In genomic region chr7:6436385-6436685, GRCh38 we compare ENCODE assay signal across 8 cellular contexts.
DNase-seq lines count a peak whose midpoint lies in the region; ATAC-seq lines count a peak whose summit lies in the region.

No MANE protein-coding gene starts in this region.

- peak overlapping the region; percentile 69 for H3K27ac ChIP-seq in cingulate gyrus (ENCODE audit: low read depth, low read length)

- DNase-seq in NOMO-1 treated with dmso at 0.1 percent for 144 hours (lab: John Stamatoyannopoulos, UW; ENCODE audit: unreplicated experiment) (peak; percentile 83), pons (ENCODE audit: low spot score) (peak; percentile 69), AML-193 (lab: John Stamatoyannopoulos, UW) (no peak), NCI-H510A (lab: John Stamatoyannopoulos, UW) (no peak), COLO668 (lab: John Stamatoyannopoulos, UW; ENCODE audit: unreplicated experiment) (no peak)

- peak; percentile 41 for ATAC-seq in GM18498 (IDR thresholded peaks at IDR 0.05; ENCODE audit: unreplicated experiment)
- ATAC-seq in GM19467 (IDR thresholded peaks at IDR 0.05; ENCODE audit: unreplicated experiment), result no peak

Comparison
In these comparisons a context has a peak if more than half of its experiments do, and no peak if none do; other contexts are left out.
1. DNase-seq: peak in NOMO-1 treated with dmso at 0.1 percent for 144 hours (single experiment) and pons (single experiment); none in AML-193 (0 of 2), NCI-H510A (single experiment) and COLO668 (single experiment).